Comparison of ENCODE assay signal across 22 cellular contexts in the genomic region with DNA sequence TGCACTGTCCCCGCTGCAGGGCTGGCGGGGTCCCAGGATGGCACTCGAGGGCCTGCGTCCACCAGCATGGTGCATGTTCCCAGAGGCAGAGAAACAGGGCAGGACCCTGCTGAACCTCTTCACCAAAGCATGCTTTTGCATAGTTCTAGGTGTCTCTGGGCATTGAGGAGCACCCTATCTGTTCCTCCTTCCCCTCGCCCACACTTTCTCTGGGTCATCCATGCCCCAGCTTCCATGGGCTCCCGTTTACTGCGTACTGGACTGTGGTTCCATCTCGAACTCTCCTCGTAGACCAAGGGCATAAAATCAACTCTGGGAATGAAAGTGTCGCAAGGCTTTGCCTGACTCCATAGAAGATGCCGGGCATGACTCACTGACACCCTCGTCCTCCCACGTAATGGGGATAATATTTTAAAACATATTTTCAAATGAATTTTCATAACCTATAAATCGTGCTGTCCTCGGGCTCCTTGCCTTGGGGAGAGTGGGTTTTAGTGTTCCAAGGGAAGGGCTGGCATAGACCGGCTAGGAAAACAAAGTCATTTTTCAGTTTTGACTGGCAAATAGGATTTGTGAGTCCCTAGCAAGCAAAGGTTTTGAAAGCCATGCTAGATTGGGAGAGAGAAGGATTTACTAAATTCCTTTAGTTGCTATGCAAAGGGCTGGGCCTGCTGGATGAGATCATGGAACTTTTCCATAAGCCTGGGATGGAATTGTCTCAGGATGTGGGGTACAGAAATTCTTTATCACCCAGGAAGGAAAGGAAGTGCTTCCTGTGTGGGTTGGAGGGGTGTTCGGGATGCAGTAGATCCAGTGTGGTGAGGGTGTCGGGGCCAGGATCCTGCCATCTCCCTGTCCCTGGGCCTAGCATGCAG.
"Had no signal": no experiment of that assay in that cellular context is flagged by ENCODE, and none has a peak within 500 bp of the region (broad histone marks: within the 10 kb centered on the region; RNA-seq: fewer than 3 reads in every experiment).

No MANE protein-coding gene starts in this region.

- H3K36me3 Mint-ChIP-seq: activated naive CD8-positive, alpha-beta T cell treated with anti-CD3 and anti-CD28 coated beads for 36 hours; naive thymus-derived CD4-positive, alpha-beta T cell had no signal

- H3K4me1 ChIP-seq: left ventricle myocardium inferior, parathyroid adenoma, tibial nerve, vagina had no signal

- H3K27me3 ChIP-seq: tibial nerve, vagina had no signal

- H3K9me3 ChIP-seq: left ventricle myocardium inferior, tibial nerve, vagina had no signal

- H3K4me3 Mint-ChIP-seq: activated naive CD8-positive, alpha-beta T cell treated with anti-CD3 and anti-CD28 coated beads for 36 hours; activated T-helper 1 cell treated with anti-CD3 and anti-CD28 coated beads, Interleukin-12 subunit alpha, Interleukin-12 subunit beta, Interleukin-2, Interleukin-4 antibody, amounts not matched to agents 30 ng/mL and 10 ng/mL and 1 ng/mL, durations not matched to agents 14 hours and 24 hours and 36 hours; naive thymus-derived CD4-positive, alpha-beta T cell had no signal

- H3K27ac Mint-ChIP-seq: activated naive CD8-positive, alpha-beta T cell treated with anti-CD3 and anti-CD28 coated beads for 36 hours; activated T-helper 1 cell treated with anti-CD3 and anti-CD28 coated beads, Interleukin-12 subunit alpha, Interleukin-12 subunit beta, Interleukin-2, Interleukin-4 antibody, amounts not matched to agents 30 ng/mL and 10 ng/mL and 1 ng/mL, durations not matched to agents 14 hours and 24 hours and 36 hours; naive thymus-derived CD4-positive, alpha-beta T cell had no signal

- H3K27ac ChIP-seq: dorsolateral prefrontal cortex, epithelial cell of prostate, left ventricle myocardium inferior, parathyroid adenoma, tibial nerve, vagina, VCaP had no signal

- H3K36me3 ChIP-seq: left ventricle myocardium inferior, tibial nerve, vagina had no signal

- DNase-seq: activated CD4-positive, alpha-beta T cell treated with anti-CD3 and anti-CD28 coated beads, Interleukin-2, amount 50 U/mL, for 4 hours; activated CD4-positive, CD25-positive, alpha-beta regulatory T cell treated with anti-CD3 and anti-CD28 coated beads, Interleukin-2, amount 50 U/mL, for 72 hours; activated naive CD8-positive, alpha-beta T cell treated with anti-CD3 and anti-CD28 coated beads for 36 hours; activated T-cell treated with anti-CD3 and anti-CD28 coated beads for 4 hours; amniotic stem cell; central memory CD4-positive, alpha-beta T cell; dorsolateral prefrontal cortex; kidney glomerular epithelial cell; left ventricle myocardium inferior; naive thymus-derived CD4-positive, alpha-beta T cell; stimulated activated CD8-positive, alpha-beta memory T cell treated with anti-CD3 and anti-CD28 coated beads, Interleukin-4, amount 100 ng/mL, for 48 hours; stimulated activated naive CD4-positive, alpha-beta T cell; SW 1271; T-helper 2 cell had no signal

- H3K4me1 Mint-ChIP-seq: activated naive CD8-positive, alpha-beta T cell treated with anti-CD3 and anti-CD28 coated beads for 36 hours had no signal

- FAIRE-seq: colon, frontal cortex had no signal

- H3K9me3 Mint-ChIP-seq: activated naive CD8-positive, alpha-beta T cell treated with anti-CD3 and anti-CD28 coated beads for 36 hours; activated T-helper 1 cell treated with anti-CD3 and anti-CD28 coated beads, Interleukin-12 subunit alpha, Interleukin-12 subunit beta, Interleukin-2, Interleukin-4 antibody, amounts not matched to agents 30 ng/mL and 10 ng/mL and 1 ng/mL, durations not matched to agents 14 hours and 24 hours and 36 hours had no signal

- H3K9ac ChIP-seq: parathyroid adenoma had no signal

- H3K4me3 ChIP-seq: dorsolateral prefrontal cortex, tibial nerve, vagina had no signal

- H3K27me3 Mint-ChIP-seq: activated naive CD8-positive, alpha-beta T cell treated with anti-CD3 and anti-CD28 coated beads for 36 hours had no signal
